In the genomic region with DNA sequence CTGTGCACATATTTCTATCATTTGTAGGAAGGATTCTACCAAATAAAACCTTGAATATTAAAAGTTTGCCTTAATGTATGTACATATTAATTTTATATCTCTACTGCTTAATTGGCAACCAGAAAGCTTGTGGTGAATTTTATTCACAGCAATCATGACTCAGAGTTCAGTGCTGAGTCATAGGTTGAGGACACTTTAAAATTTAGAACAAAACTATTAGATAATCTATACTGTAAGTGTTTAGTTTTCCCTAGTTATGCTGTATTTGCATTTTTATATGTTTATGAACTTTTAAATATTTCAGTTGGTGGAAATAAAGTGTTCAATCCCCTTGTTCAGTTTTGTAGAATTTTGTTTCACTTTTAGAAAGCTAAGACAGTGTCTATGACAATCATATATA, we compare ENCODE assay signal across 19 cellular contexts.
DNase-seq lines count a peak whose midpoint lies in the region; ATAC-seq and TF ChIP-seq lines count a peak whose summit lies in the region.
"Had no signal": no experiment of that assay in that cellular context is flagged by ENCODE, and none has a peak within 500 bp of the region (broad histone marks: within the 10 kb centered on the region; RNA-seq: fewer than 3 reads in every experiment).

No MANE protein-coding gene starts in this region.

- no peak for ATAC-seq in GM21529 (IDR thresholded peaks at IDR 0.05; ENCODE audit: unreplicated experiment)
- ATAC-seq in GM18870 (IDR thresholded peaks at IDR 0.05; ENCODE audit: unreplicated experiment) = no peak
- ATAC-seq: left lung, upper lobe of right lung had no signal

- POLR2A ChIA-PET in MCF 10A (lab: Yijun Ruan, JAX) = interaction anchor here (0.7 to 0.8 kb wide), 2 partner anchors 12 to 141 kb away, joined by 3 to 4 read pairs; no protein-coding TSS in a partner anchor

- TF ChIP-seq POLR2A in breast epithelium (IDR thresholded peaks at IDR 0.05) = no peak

- peaks cover 6% of the 10 kb centered on the region for H3K4me1 Mint-ChIP-seq in MCF 10A (ENCODE audit: insufficient read depth, unreplicated experiment)
- H3K4me1 Mint-ChIP-seq: activated naive CD4-positive, alpha-beta T cell treated with anti-CD3 and anti-CD28 coated beads, Interleukin-2, amount 50 U/mL, for 24 hours had no signal

- no peaks in the 10 kb centered on the region for H3K27me3 Mint-ChIP-seq in MCF 10A (ENCODE audit: insufficient read depth, unreplicated experiment)
- H3K27me3 Mint-ChIP-seq: activated naive CD4-positive, alpha-beta T cell treated with anti-CD3 and anti-CD28 coated beads, Interleukin-2, amount 50 U/mL, for 24 hours had no signal

- no peaks in the 10 kb centered on the region for H3K9me3 Mint-ChIP-seq in MCF 10A (ENCODE audit: unreplicated experiment)
- H3K9me3 Mint-ChIP-seq: activated naive CD4-positive, alpha-beta T cell treated with anti-CD3 and anti-CD28 coated beads, Interleukin-2, amount 50 U/mL, for 24 hours had no signal

- no peak overlapping the region for H3K27ac Mint-ChIP-seq in MCF 10A (ENCODE audit: low read depth, unreplicated experiment)
- H3K27ac Mint-ChIP-seq: activated naive CD4-positive, alpha-beta T cell treated with anti-CD3 and anti-CD28 coated beads, Interleukin-2, amount 50 U/mL, for 24 hours had no signal

- no peaks in the 10 kb centered on the region for H3K36me3 Mint-ChIP-seq in MCF 10A (ENCODE audit: insufficient read depth, unreplicated experiment)
- H3K36me3 Mint-ChIP-seq: activated naive CD4-positive, alpha-beta T cell treated with anti-CD3 and anti-CD28 coated beads, Interleukin-2, amount 50 U/mL, for 24 hours had no signal

- no TSS peak for BruUV-seq in MCF 10A (replicated peaks; lab: Mats Ljungman, UMichigan)

- H3K4me3 ChIP-seq in breast epithelium = no peak overlapping the region
- H3K4me3 ChIP-seq: left lung, Peyer's patch, spleen, upper lobe of right lung had no signal

- no peaks in the 10 kb centered on the region for H3K27me3 ChIP-seq in breast epithelium
- H3K27me3 ChIP-seq: left lung, Peyer's patch, spleen, upper lobe of right lung had no signal

- H3K4me1 ChIP-seq in breast epithelium = no peaks in the 10 kb centered on the region
- H3K4me1 ChIP-seq: left lung, Peyer's patch, spleen, upper lobe of right lung had no signal

- peaks cover 0 to 5% of the 10 kb centered on the region in 2 donors for H3K9me3 ChIP-seq in breast epithelium
- H3K9me3 ChIP-seq: left lung, Peyer's patch, upper lobe of right lung had no signal

- TF ChIP-seq CTCF in MCF 10A (IDR thresholded peaks at IDR 0.05; ENCODE audit: unreplicated experiment) (no peak), breast epithelium (IDR thresholded peaks at IDR 0.05) (no peak), GM20000 (IDR thresholded peaks at IDR 0.05; ENCODE audit: extremely low read depth, missing control alignments) (no peak)

- no peak overlapping the region for H3K4me3 Mint-ChIP-seq in MCF 10A (ENCODE audit: unreplicated experiment)
- H3K4me3 Mint-ChIP-seq: activated naive CD4-positive, alpha-beta T cell treated with anti-CD3 and anti-CD28 coated beads, Interleukin-2, amount 50 U/mL, for 24 hours had no signal

- H3K27ac ChIP-seq in breast epithelium = no peak overlapping the region
- H3K27ac ChIP-seq: epithelial cell of prostate, left lung, Peyer's patch, spleen, upper lobe of right lung had no signal

- intact Hi-C loops in MCF 10A (cut with micrococcal nuclease) (no loop called here), breast epithelium (cut with DNase I; ENCODE audit: low total_unique reads) (loop anchor here (5.0 kb wide), 1 partner anchor 801 kb away; no protein-coding TSS in a partner anchor)

- CTCF ChIA-PET in MCF 10A (lab: Yijun Ruan, JAX) = interaction anchor here (0.6 kb wide), 4 partner anchors 33 to 1404 kb away, joined by 3 to 4 read pairs (median 3); no protein-coding TSS in a partner anchor

- peak; percentile 72 for DNase-seq in MCF 10A (ENCODE audit: unreplicated experiment)
- DNase-seq in breast epithelium (ENCODE audit: low spot score in 2 of 2) = no peak
- peak; percentile 13 for DNase-seq in RKO (ENCODE audit: low spot score)
- peak; percentile 22 for DNase-seq in dedifferentiated amniotic fluid mesenchymal stem cell (ENCODE audit: extremely low spot score)
- no peak for DNase-seq in NCI-H510A (lab: John Stamatoyannopoulos, UW)
- no peak for DNase-seq in GM20000 (ENCODE audit: low spot score)
- DNase-seq: activated CD4-positive, alpha-beta T cell treated with anti-CD3 and anti-CD28 coated beads for 1 hour; dermis blood vessel endothelial cell; DMS153; Karpas-422; left lung; NCI-H146; Peyer's patch; spleen; upper lobe of right lung had no signal

- H3K36me3 ChIP-seq in breast epithelium = no peaks in the 10 kb centered on the region
- H3K36me3 ChIP-seq: left lung, Peyer's patch, spleen, upper lobe of right lung had no signal

Comparison
In these comparisons a context has a peak if more than half of its experiments do, and no peak if none do; other contexts are left out.
1. DNase-seq: peak in MCF 10A (single experiment), RKO (single experiment) and dedifferentiated amniotic fluid mesenchymal stem cell (single experiment); none in breast epithelium (0 of 2), NCI-H510A (single experiment) and GM20000 (single experiment).